ENCODE assay signal across 8 cellular contexts in genomic region chr19:2561895-2562294, GRCh38.
DNase-seq lines count a peak whose midpoint lies in the region; ATAC-seq lines count a peak whose summit lies in the region.

No MANE protein-coding gene starts in this region.

- intact Hi-C loops in activated CD4-positive, alpha-beta T cell treated with anti-CD3 and anti-CD28 coated beads for 36 hours (cut with DNase I, micrococcal nuclease): loop anchor here (1.0 to 5.0 kb wide), 3 partner anchors 9 to 50 kb away; no protein-coding TSS in a partner anchor

- ATAC-seq in GM18909 (IDR thresholded peaks at IDR 0.05; ENCODE audit: poor library complexity, unreplicated experiment) (peak; percentile 73), HG03039 (IDR thresholded peaks at IDR 0.05; ENCODE audit: unreplicated experiment) (peak; percentile 56), esophagus mucosa (peak; percentile 57)
- ATAC-seq in activated CD4-positive, alpha-beta T cell treated with anti-CD3 and anti-CD28 coated beads for 36 hours: peak; percentile 92

- DNase-seq in activated CD4-positive, alpha-beta T cell treated with anti-CD3 and anti-CD28 coated beads for 36 hours: peak; percentile 88
- peak; percentile 78 for DNase-seq in stimulated activated CD8-positive, alpha-beta memory T cell treated with anti-CD3 and anti-CD28 coated beads, Interleukin-4, amount 100 ng/mL, for 24 hours (ENCODE audit: low read depth)
- no peak for DNase-seq in NCI-H1048 (lab: John Stamatoyannopoulos, UW)
- DNase-seq in AG08396 (ENCODE audit: low spot score): no peak
- no peak for DNase-seq in midbrain (lab: John Stamatoyannopoulos, UW)

- peaks cover 2% of the 10 kb centered on the region for H3K27me3 Mint-ChIP-seq in activated CD4-positive, alpha-beta T cell treated with anti-CD3 and anti-CD28 coated beads for 36 hours

- H3K36me3 Mint-ChIP-seq in activated CD4-positive, alpha-beta T cell treated with anti-CD3 and anti-CD28 coated beads for 36 hours (ENCODE audit: low read depth): no peaks in the 10 kb centered on the region

- no peaks in the 10 kb centered on the region for H3K9me3 Mint-ChIP-seq in activated CD4-positive, alpha-beta T cell treated with anti-CD3 and anti-CD28 coated beads for 36 hours (ENCODE audit: low read depth)

- POLR2A ChIA-PET in activated CD4-positive, alpha-beta T cell treated with anti-CD3 and anti-CD28 coated beads for 36 hours (lab: Charles Lee): interaction anchor here (0.6 to 1.5 kb wide), 3 partner anchors 9 to 108 kb away, joined by 6 to 13 read pairs (median 11); partner anchors contain the start of gene GADD45B

- CTCF ChIA-PET in activated CD4-positive, alpha-beta T cell treated with anti-CD3 and anti-CD28 coated beads for 36 hours (lab: Charles Lee): interaction anchor here (0.6 to 1.7 kb wide), 7 partner anchors 9 to 1334 kb away, joined by 3 to 7 read pairs (median 4); no protein-coding TSS in a partner anchor

- peak overlapping the region; percentile 69 for H3K4me3 Mint-ChIP-seq in activated CD4-positive, alpha-beta T cell treated with anti-CD3 and anti-CD28 coated beads for 36 hours

- H3K27ac Mint-ChIP-seq in activated CD4-positive, alpha-beta T cell treated with anti-CD3 and anti-CD28 coated beads for 36 hours: peak overlapping the region; percentile 85

- H3K4me1 Mint-ChIP-seq in activated CD4-positive, alpha-beta T cell treated with anti-CD3 and anti-CD28 coated beads for 36 hours: peaks cover 23% of the 10 kb centered on the region

Comparison
In these comparisons a context has a peak if more than half of its experiments do, and no peak if none do; other contexts are left out.
1. DNase-seq: peak in activated CD4-positive, alpha-beta T cell treated with anti-CD3 and anti-CD28 coated beads for 36 hours (single experiment) and stimulated activated CD8-positive, alpha-beta memory T cell treated with anti-CD3 and anti-CD28 coated beads, Interleukin-4, amount 100 ng/mL, for 24 hours (single experiment); none in NCI-H1048 (single experiment), AG08396 (single experiment) and midbrain (single experiment).
2. Peak in every context shown above with its lines, with median percentiles within 50 percentile points of each other: ATAC-seq.